2 cellular contexts compared by ENCODE assay signal in the genomic region with DNA sequence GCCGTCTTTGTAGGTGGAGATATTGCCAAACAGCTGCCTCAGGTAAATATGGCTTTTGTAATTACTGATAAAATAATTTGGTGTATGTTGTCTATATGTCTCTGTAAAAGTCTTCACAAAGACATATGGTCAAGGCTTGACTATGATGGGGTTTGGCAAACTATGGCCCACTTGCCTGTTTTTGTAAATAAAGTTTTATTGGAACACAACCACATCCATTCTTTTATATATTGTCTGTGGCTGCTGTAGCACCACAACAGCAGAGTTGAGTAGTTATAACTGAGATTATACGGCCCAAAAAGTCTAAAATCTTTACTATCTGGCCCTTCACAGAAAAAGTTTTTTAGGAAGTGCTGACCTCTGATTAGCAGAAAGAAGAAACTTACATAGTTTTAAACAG.
TF ChIP-seq lines count a peak whose summit lies in the region.

No MANE protein-coding gene starts in this region.

TF ChIP-seq in GM12878, 131 proteins besides CTCF, POLR2A, EP300 and RAD21:
- TF ChIP-seq, protein P1, sequence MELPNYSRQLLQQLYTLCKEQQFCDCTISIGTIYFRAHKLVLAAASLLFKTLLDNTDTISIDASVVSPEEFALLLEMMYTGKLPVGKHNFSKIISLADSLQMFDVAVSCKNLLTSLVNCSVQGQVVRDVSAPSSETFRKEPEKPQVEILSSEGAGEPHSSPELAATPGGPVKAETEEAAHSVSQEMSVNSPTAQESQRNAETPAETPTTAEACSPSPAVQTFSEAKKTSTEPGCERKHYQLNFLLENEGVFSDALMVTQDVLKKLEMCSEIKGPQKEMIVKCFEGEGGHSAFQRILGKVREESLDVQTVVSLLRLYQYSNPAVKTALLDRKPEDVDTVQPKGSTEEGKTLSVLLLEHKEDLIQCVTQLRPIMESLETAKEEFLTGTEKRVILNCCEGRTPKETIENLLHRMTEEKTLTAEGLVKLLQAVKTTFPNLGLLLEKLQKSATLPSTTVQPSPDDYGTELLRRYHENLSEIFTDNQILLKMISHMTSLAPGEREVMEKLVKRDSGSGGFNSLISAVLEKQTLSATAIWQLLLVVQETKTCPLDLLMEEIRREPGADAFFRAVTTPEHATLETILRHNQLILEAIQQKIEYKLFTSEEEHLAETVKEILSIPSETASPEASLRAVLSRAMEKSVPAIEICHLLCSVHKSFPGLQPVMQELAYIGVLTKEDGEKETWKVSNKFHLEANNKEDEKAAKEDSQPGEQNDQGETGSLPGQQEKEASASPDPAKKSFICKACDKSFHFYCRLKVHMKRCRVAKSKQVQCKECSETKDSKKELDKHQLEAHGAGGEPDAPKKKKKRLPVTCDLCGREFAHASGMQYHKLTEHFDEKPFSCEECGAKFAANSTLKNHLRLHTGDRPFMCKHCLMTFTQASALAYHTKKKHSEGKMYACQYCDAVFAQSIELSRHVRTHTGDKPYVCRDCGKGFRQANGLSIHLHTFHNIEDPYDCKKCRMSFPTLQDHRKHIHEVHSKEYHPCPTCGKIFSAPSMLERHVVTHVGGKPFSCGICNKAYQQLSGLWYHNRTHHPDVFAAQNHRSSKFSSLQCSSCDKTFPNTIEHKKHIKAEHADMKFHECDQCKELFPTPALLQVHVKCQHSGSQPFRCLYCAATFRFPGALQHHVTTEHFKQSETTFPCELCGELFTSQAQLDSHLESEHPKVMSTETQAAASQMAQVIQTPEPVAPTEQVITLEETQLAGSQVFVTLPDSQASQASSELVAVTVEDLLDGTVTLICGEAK (IDR thresholded peaks at IDR 0.05; ENCODE audit: borderline replicate concordance): peak; percentile 37; the same call in 1 of the 2 replicates
- no peak for TF ChIP-seq SP1 (IDR thresholded peaks at IDR 0.05; ENCODE audit: low read depth, low read length)

TF ChIP-seq in K562, 482 proteins besides CTCF, POLR2A, EP300 and RAD21:
- TF ChIP-seq, protein P1 (IDR thresholded peaks at IDR 0.05): peak; percentile 89
- TF ChIP-seq, protein P1 (CRISPR knock-in tag; IDR thresholded peaks at IDR 0.05): peak; percentile 57; the same call in 1 of the 2 replicates
- no peak for TF ChIP-seq NFYB (IDR thresholded peaks at IDR 0.05; ENCODE audit: extremely low read depth, insufficient read length)
